Comparison of ENCODE assay signal across 16 cellular contexts in genomic region chr6:168536196-168536595, GRCh38.
"Had no signal": no experiment of that assay in that cellular context is flagged by ENCODE, and none has a peak within 500 bp of the region (broad histone marks: within the 10 kb centered on the region; RNA-seq: fewer than 3 reads in every experiment).

No MANE protein-coding gene starts in this region.

- H3K4me3 ChIP-seq: cardiac muscle cell, ovary had no signal

- H3K27ac ChIP-seq: cardiac muscle cell, epithelial cell of prostate, ovary had no signal

- H3K4me3 Mint-ChIP-seq: activated CD8-positive, alpha-beta T cell treated with anti-CD3 and anti-CD28 coated beads, Interleukin-2, amount 10 ng/mL, durations not matched to agents 7 days and 5 days; activated naive CD4-positive, alpha-beta T cell treated with anti-CD3 and anti-CD28 coated beads for 36 hours; effector memory CD8-positive, alpha-beta T cell; memory B cell; T-helper 1 cell treated with Interleukin-12 subunit alpha and Interleukin-12 subunit beta and Interleukin-4 antibody, amounts not matched to agents 30 μg/mL and 1 μg/mL, for 36 hours; WTC11 had no signal

- H3K9me3 ChIP-seq: ovary had no signal

- H3K36me3 Mint-ChIP-seq: memory B cell, WTC11 had no signal

- H3K36me3 ChIP-seq: cardiac muscle cell, ovary had no signal

- H3K4me1 Mint-ChIP-seq: memory B cell had no signal

- DNase-seq: activated CD4-positive, alpha-beta T cell treated with anti-CD3 and anti-CD28 coated beads for 48 hours; activated CD8-positive, alpha-beta memory T cell treated with anti-CD3 and anti-CD28 coated beads, Interleukin-2, amount 50 U/mL, for 48 hours; activated CD8-positive, alpha-beta T cell treated with anti-CD3 and anti-CD28 coated beads, Interleukin-2, amount 10 ng/mL, durations not matched to agents 7 days and 5 days; activated naive CD4-positive, alpha-beta T cell treated with anti-CD3 and anti-CD28 coated beads for 36 hours; effector memory CD8-positive, alpha-beta T cell; glutamatergic neuron; nephron progenitor cell; ovary; Right ventricle myocardium superior; stimulated activated naive CD4-positive, alpha-beta T cell treated with Interleukin-2 at 50 U/mL for 16 hours; trophoblast cell had no signal

- H3K27me3 ChIP-seq: cardiac muscle cell, ovary had no signal

- H3K9me3 Mint-ChIP-seq: activated naive CD4-positive, alpha-beta T cell treated with anti-CD3 and anti-CD28 coated beads for 36 hours; effector memory CD8-positive, alpha-beta T cell; memory B cell; nephron progenitor cell; T-helper 1 cell treated with Interleukin-12 subunit alpha and Interleukin-12 subunit beta and Interleukin-4 antibody, amounts not matched to agents 30 μg/mL and 1 μg/mL, for 36 hours; WTC11 had no signal

- H3K27ac Mint-ChIP-seq: activated CD8-positive, alpha-beta T cell treated with anti-CD3 and anti-CD28 coated beads, Interleukin-2, amount 10 ng/mL, durations not matched to agents 7 days and 5 days; activated naive CD4-positive, alpha-beta T cell treated with anti-CD3 and anti-CD28 coated beads for 36 hours; effector memory CD8-positive, alpha-beta T cell; memory B cell; T-helper 1 cell treated with Interleukin-12 subunit alpha and Interleukin-12 subunit beta and Interleukin-4 antibody, amounts not matched to agents 30 μg/mL and 1 μg/mL, for 36 hours; WTC11 had no signal
